ENCODE assay signal across 8 cellular contexts in the genomic region with DNA sequence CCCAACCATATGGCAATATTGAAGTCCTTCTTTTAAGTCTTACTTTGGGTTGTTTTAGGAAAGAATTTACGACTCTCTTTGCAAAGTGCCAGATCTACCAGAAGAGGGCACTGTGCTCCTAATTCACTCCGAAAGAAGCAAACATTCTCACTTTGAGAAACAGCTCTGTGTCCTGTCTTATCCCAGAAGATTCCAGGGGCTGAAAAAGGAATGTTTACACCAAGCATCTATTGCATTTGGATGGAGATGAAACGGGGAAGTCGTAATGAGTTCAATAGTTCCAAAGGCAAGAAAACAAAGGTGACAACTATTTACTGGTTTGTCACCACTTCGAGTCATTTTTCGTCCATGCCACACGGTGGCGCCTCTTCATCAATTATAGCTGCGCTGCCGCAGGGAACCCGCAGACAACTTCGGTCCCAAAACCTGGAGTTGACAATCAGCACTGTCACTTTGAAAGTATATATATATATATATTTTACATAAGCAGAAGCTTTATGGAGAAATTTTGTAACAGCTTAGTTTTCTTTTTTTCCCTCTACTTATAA.
DNase-seq lines count a peak whose midpoint lies in the region; ATAC-seq and TF ChIP-seq lines count a peak whose summit lies in the region.

No MANE protein-coding gene starts in this region.

- H3K27me3 ChIP-seq in psoas muscle (ENCODE audit: insufficient read depth in 3 of 3, low read length in 2 of 3), result peaks cover 0 to 2% (median 0%) of the 10 kb centered on the region in 3 donors

- WGBS in psoas muscle, 3 donors, result 0 to 1% (median 0%) methylated on average over 12 of the region's 12 CpGs
- under 1% methylated on average over 12 of the region's 12 CpGs for WGBS in urinary bladder

- H3K36me3 ChIP-seq in psoas muscle (ENCODE audit: insufficient read depth in 1 of 2, low read depth in 1 of 2) (no peaks in the 10 kb centered on the region), urinary bladder (ENCODE audit: insufficient read depth) (no peaks in the 10 kb centered on the region)

- DNase-seq in NCI-H1048 (lab: John Stamatoyannopoulos, UW) (peak; percentile 38), T follicular helper cell (ENCODE audit: low read depth) (peak; percentile 47), amniotic stem cell (lab: John Stamatoyannopoulos, UW) (peak; percentile 23), left ventricle myocardium superior (peak; percentile 72), psoas muscle (peak; percentile 70 to 81)

- ATAC-seq in HG02610 (IDR thresholded peaks at IDR 0.05; ENCODE audit: unreplicated experiment) (peak; percentile 89), left ventricle myocardium superior (peak; percentile 79), psoas muscle (peak; percentile 73 to 95 (median 85))

- TF ChIP-seq CTCF in GM12873 (IDR thresholded peaks at IDR 0.05; ENCODE audit: insufficient read depth, low read depth, low read length, missing control alignments) (peak; percentile 72), psoas muscle (IDR thresholded peaks at IDR 0.05) (peak; percentile 84)

- intact Hi-C loops in left ventricle myocardium superior (cut with micrococcal nuclease) (loop anchor here (2.0 kb wide), 1 partner anchor 205 kb away; no protein-coding TSS in a partner anchor), psoas muscle (cut with DNase I) (loop anchor here (1.0 to 2.0 kb wide), 2 partner anchors 20 to 205 kb away; no protein-coding TSS in a partner anchor)

- H3K4me1 ChIP-seq in psoas muscle (no peaks in the 10 kb centered on the region), urinary bladder (ENCODE audit: insufficient read depth) (no peaks in the 10 kb centered on the region)

- no peaks in the 10 kb centered on the region for H3K9me3 ChIP-seq in psoas muscle

- H3K27ac ChIP-seq in psoas muscle (no peak overlapping the region), urinary bladder (ENCODE audit: low read depth) (no peak overlapping the region)

- H3K4me3 ChIP-seq in psoas muscle (peak overlapping the region; percentile 61), urinary bladder (ENCODE audit: low read depth, low read length) (peak overlapping the region; percentile 28)

Comparison
In these comparisons a context has a peak if more than half of its experiments do, and no peak if none do; other contexts are left out.
1. DNase-seq: peak in every context shown above with its lines; median percentile 76 in psoas muscle; 72 in left ventricle myocardium superior; 47 in T follicular helper cell; 38 in NCI-H1048; 23 in amniotic stem cell.